16 cellular contexts compared by ENCODE assay signal in genomic region chr9:33919276-33919897, GRCh38.
A peak's percentile ranks its signal among the peaks of the same experiment; 100 is the strongest.
DNase-seq lines count a peak whose midpoint lies in the region; ATAC-seq, FAIRE-seq and TF ChIP-seq lines count a peak whose summit lies in the region.
"Had no signal": no experiment of that assay in that cellular context is flagged by ENCODE, and none has a peak within 500 bp of the region (broad histone marks: within the 10 kb centered on the region; RNA-seq: fewer than 3 reads in every experiment).

No MANE protein-coding gene starts in this region.

- intact Hi-C loops in HepG2 (cut with micrococcal nuclease; ENCODE audit: unreplicated experiment) (no loop called here), right lobe of liver (cut with DNase I) (no loop called here), upper lobe of right lung (cut with DNase I) (no loop called here)

- in situ Hi-C loops in HepG2 (cut with HindIII; ENCODE audit: extremely low pct_ligation_motif_present, low pct_unique_long_range_greater_than_20kb) = no loop called here

- BruUV-seq in HepG2 (replicated peaks; lab: Mats Ljungman, UMichigan) = no TSS peak

- TF ChIP-seq CTCF in HepG2 (CRISPR knock-in tag; IDR thresholded peaks at IDR 0.05) (no peak), right lobe of liver (IDR thresholded peaks at IDR 0.05) (no peak), SU-DHL-6 (IDR thresholded peaks at IDR 0.05; ENCODE audit: insufficient read depth, low read length, poor library complexity, severe bottlenecking) (no peak), hepatocyte (IDR thresholded peaks at IDR 0.05; ENCODE audit: poor library complexity) (no peak), upper lobe of right lung (IDR thresholded peaks at IDR 0.05) (no peak)

- H3K4me3 ChIP-seq in HepG2 (replicated peaks in 1 of 3; ENCODE audit: insufficient read depth in 1 of 3, low read depth in 2 of 3, low read length in 3 of 3) (no peak overlapping the region), right lobe of liver (no peak overlapping the region), SU-DHL-6 (ENCODE audit: insufficient read depth, low read length, poor library complexity, severe bottlenecking) (no peak overlapping the region), hepatocyte (no peak overlapping the region), upper lobe of right lung (no peak overlapping the region)
- H3K4me3 ChIP-seq: testis had no signal

- H2AFZ ChIP-seq in HepG2 (ENCODE audit: low read length) (no peak overlapping the region), SU-DHL-6 (ENCODE audit: low read depth, low read length, severe bottlenecking) (no peak overlapping the region), hepatocyte (no peak overlapping the region)

- ATAC-seq in HepG2 (no peak), right lobe of liver (no peak), upper lobe of right lung (no peak)

- no peak overlapping the region for H3K9ac ChIP-seq in HepG2 (ENCODE audit: insufficient read depth, low read depth, low read length)
- H3K9ac ChIP-seq in SU-DHL-6 (ENCODE audit: low read length) = no peak overlapping the region

- H3K36me3 ChIP-seq in HepG2 (replicated peaks in 1 of 2; ENCODE audit: control insufficient read depth in 1 of 2, insufficient read depth in 2 of 2, low read length in 2 of 2) = peaks cover 45 to 93% of the 10 kb centered on the region in 2 experiments
- H3K36me3 ChIP-seq in right lobe of liver = peaks cover 0 to 61% (median 16%) of the 10 kb centered on the region in 4 donors
- H3K36me3 ChIP-seq in SU-DHL-6 (ENCODE audit: low read length) = peaks cover 33% of the 10 kb centered on the region
- H3K36me3 ChIP-seq in hepatocyte (replicated peaks; ENCODE audit: insufficient read depth, low read depth) = no peaks in the 10 kb centered on the region
- peaks cover 84% of the 10 kb centered on the region for H3K36me3 ChIP-seq in upper lobe of right lung

- TF ChIP-seq POLR2A in HepG2 (IDR thresholded peaks at IDR 0.05; ENCODE audit: insufficient read depth in 1 of 2, low read depth in 2 of 2, low read length in 2 of 2) (no peak), right lobe of liver (IDR thresholded peaks at IDR 0.05) (no peak), H54 (IDR thresholded peaks at IDR 0.05; ENCODE audit: low read depth, low read length) (no peak)

- FAIRE-seq in HepG2 (lab: Jason Lieb, UNC) = no peak
- no peak for FAIRE-seq in H54 (lab: Jason Lieb, UNC)

- no peaks in the 10 kb centered on the region for H3K79me2 ChIP-seq in HepG2 (ENCODE audit: insufficient read depth, low read length)
- 0 out of 2 replicates have a peak, but pooled peaks cover 7% of the 10 kb centered on the region for H3K79me2 ChIP-seq in SU-DHL-6 (ENCODE audit: insufficient read depth, low read length)
- peaks cover 18% of the 10 kb centered on the region for H3K79me2 ChIP-seq in hepatocyte

- no peaks in the 10 kb centered on the region for H3K9me3 ChIP-seq in HepG2 (ENCODE audit: low read length)
- no peaks in the 10 kb centered on the region for H3K9me3 ChIP-seq in right lobe of liver
- H3K9me3 ChIP-seq in SU-DHL-6 (ENCODE audit: insufficient read depth, low read length) = no peaks in the 10 kb centered on the region
- no peaks in the 10 kb centered on the region for H3K9me3 ChIP-seq in hepatocyte (ENCODE audit: low read depth)
- no peaks in the 10 kb centered on the region for H3K9me3 ChIP-seq in upper lobe of right lung
- H3K9me3 ChIP-seq: BE2C, testis had no signal

- CTCF ChIA-PET in HepG2 (lab: Yijun Ruan, JAX; ENCODE audit: low intra/inter-chr PET ratio, low total read pairs) = no interaction called here

- no peaks in the 10 kb centered on the region for H3K9me2 ChIP-seq in SU-DHL-6 (replicated peaks; ENCODE audit: insufficient read depth, low read length)
- no peaks in the 10 kb centered on the region for H3K9me2 ChIP-seq in hepatocyte (replicated peaks; ENCODE audit: insufficient read depth)

- POLR2A ChIA-PET in HepG2 (lab: Yijun Ruan, JAX) = no interaction called here

- peaks cover 87% of the 10 kb centered on the region for H3F3A ChIP-seq in SU-DHL-6 (ENCODE audit: insufficient read depth)

- H3K4me2 ChIP-seq in HepG2 (ENCODE audit: low read depth, low read length) (no peak overlapping the region), SU-DHL-6 (ENCODE audit: low read depth, low read length, poor library complexity, severe bottlenecking) (no peak overlapping the region), hepatocyte (no peak overlapping the region)

- H3K4me1 ChIP-seq in HepG2 (ENCODE audit: insufficient read depth, low read length) (no peaks in the 10 kb centered on the region), right lobe of liver (peaks cover 0 to 7% (median 0%) of the 10 kb centered on the region in 4 donors), hepatocyte (ENCODE audit: insufficient read depth) (no peaks in the 10 kb centered on the region), upper lobe of right lung (no peaks in the 10 kb centered on the region)
- H3K4me1 ChIP-seq: BE2C, testis had no signal

- 97% methylated on average over 6 of the region's 6 CpGs for WGBS in HepG2 (ENCODE audit: low lambda C conversion rate)
- WGBS in right lobe of liver (ENCODE audit: insufficient coverage, low coverage, low lambda C conversion rate, missing lambda C conversion rate) = 97% methylated on average over 4 of the region's 6 CpGs
- 95% methylated on average over 6 of the region's 6 CpGs for WGBS in hepatocyte (ENCODE audit: low lambda C conversion rate, missing lambda C conversion rate)

- H3K27me3 ChIP-seq in HepG2 (ENCODE audit: control insufficient read depth in 1 of 2, insufficient read depth in 2 of 2, low read length in 2 of 2) (no peaks in the 10 kb centered on the region), right lobe of liver (no peaks in the 10 kb centered on the region), SU-DHL-6 (ENCODE audit: low read length) (no peaks in the 10 kb centered on the region), hepatocyte (no peaks in the 10 kb centered on the region), upper lobe of right lung (no peaks in the 10 kb centered on the region)
- H3K27me3 ChIP-seq: BE2C, testis had no signal

- no peak overlapping the region for H3K27ac ChIP-seq in HepG2 (ENCODE audit: extremely low read length, insufficient read depth, low read length)
- no peak overlapping the region for H3K27ac ChIP-seq in right lobe of liver
- peak overlapping the region; percentile 69 for H3K27ac ChIP-seq in SU-DHL-6 (ENCODE audit: low read depth, low read length)
- peak overlapping the region; percentile 37 for H3K27ac ChIP-seq in hepatocyte
- H3K27ac ChIP-seq in upper lobe of right lung = peak overlapping the region; percentile 11
- H3K27ac ChIP-seq in substantia nigra (ENCODE audit: low read depth, low read length, poor library complexity, severe bottlenecking) = no peak overlapping the region
- H3K27ac ChIP-seq: testis had no signal

- no peak for TF ChIP-seq RAD21 in HepG2 (CRISPR knock-in tag; IDR thresholded peaks at IDR 0.05)

- DNase-seq in HepG2 (ENCODE audit: low spot score) (no peak), right lobe of liver (no peak), hepatocyte (ENCODE audit: low spot score) (no peak), upper lobe of right lung (no peak), RKO (ENCODE audit: low spot score) (no peak), substantia nigra (lab: John Stamatoyannopoulos, UW) (no peak), H54 (ENCODE audit: insufficient read length, low spot score) (no peak)
- DNase-seq: activated CD4-positive, CD25-positive, alpha-beta regulatory T cell treated with anti-CD3 and anti-CD28 coated beads, Interleukin-2, amount 50 U/mL, for 72 hours; BE2C; effector memory CD4-positive, alpha-beta T cell; foreskin fibroblast; mammary epithelial cell; NCI-H1048; NCI-H2227 treated with DMSO at 0.1 percent for 48 hours; testis had no signal

- H4K20me1 ChIP-seq in HepG2 (ENCODE audit: insufficient read depth, low read length) (no peaks in the 10 kb centered on the region; the same call in 1 of the 2 replicates), SU-DHL-6 (ENCODE audit: low read depth, low read length) (no peaks in the 10 kb centered on the region), hepatocyte (ENCODE audit: insufficient read depth, poor library complexity, severe bottlenecking) (peaks cover 9% of the 10 kb centered on the region)

- TF ChIP-seq EP300 in HepG2 (IDR thresholded peaks at IDR 0.05; ENCODE audit: low read depth in 2 of 2, low read length in 2 of 2) = no peak
- TF ChIP-seq EP300 in HepG2 (CRISPR knock-in tag; IDR thresholded peaks at IDR 0.05; ENCODE audit: borderline replicate concordance) = no peak

TF ChIP-seq in HepG2, 621 proteins besides CTCF, POLR2A, EP300 and RAD21:
- no peak for TF ChIP-seq GRHL1 (CRISPR knock-in tag; conservative IDR thresholded peaks at IDR 0.05)
- no peak for TF ChIP-seq ZNF274 (CRISPR knock-in tag; IDR thresholded peaks at IDR 0.05)
- TF ChIP-seq TCF12 (IDR thresholded peaks at IDR 0.05) = no peak
- no peak for TF ChIP-seq TCF12 (CRISPR knock-in tag; IDR thresholded peaks at IDR 0.05)
- TF ChIP-seq RBM22 (optimal IDR thresholded peaks at IDR 0.05; ENCODE audit: low read length) = peak; percentile 91
- no peak for TF ChIP-seq MAX (IDR thresholded peaks at IDR 0.05)

Comparison
In these comparisons a context has a peak if more than half of its experiments do, and no peak if none do; other contexts are left out.
1. H3K27ac ChIP-seq: peak in SU-DHL-6 (single experiment), hepatocyte (single experiment) and upper lobe of right lung (single experiment); none in HepG2 (single experiment), right lobe of liver (0 of 3) and substantia nigra (single experiment).